ENCODE assay signal across 8 cellular contexts in the genomic region with DNA sequence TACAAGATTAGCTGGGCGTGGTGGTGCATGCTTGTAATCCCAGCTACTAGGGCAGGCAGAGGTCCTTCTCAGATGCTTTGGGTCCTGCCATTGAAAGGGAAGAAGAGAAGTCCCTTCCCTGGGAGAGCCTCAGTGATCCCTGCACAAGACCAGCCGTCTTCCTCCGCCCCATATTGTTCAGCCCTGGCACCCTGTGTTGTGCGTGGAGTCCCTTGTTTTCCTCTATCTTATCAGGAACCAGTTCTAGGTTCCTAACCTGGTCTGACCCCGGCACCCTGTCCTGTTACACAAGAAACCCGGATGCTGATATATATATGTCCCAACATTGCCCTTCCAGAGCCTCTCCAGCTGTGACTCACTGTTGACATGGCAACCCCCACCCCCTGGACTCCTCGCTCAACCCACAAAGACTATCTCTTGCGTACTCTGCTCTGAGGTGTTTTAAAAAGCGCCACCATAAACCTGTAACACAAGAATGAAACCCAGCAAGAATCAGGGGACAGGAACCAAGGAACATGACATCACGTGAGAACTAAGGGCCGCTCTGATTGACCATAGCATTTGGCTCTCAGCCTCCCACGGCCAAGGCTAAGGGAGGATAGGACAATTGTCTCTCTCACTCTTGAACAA. TPM values are rescaled to one million over a fixed set of nuclear protein-coding genes. Genes with fewer than 3 reads are reported as not detected.
DNase-seq lines count a peak whose midpoint lies in the region; ATAC-seq and TF ChIP-seq lines count a peak whose summit lies in the region.

No MANE protein-coding gene starts in this region.

- peaks cover 92% of the 10 kb centered on the region for H3K4me1 Mint-ChIP-seq in activated naive CD4-positive, alpha-beta T cell treated with anti-CD3 and anti-CD28 coated beads, Interleukin-2, amount 50 U/mL, for 24 hours

- no peak for ATAC-seq in GM21526 (IDR thresholded peaks at IDR 0.05; ENCODE audit: low FRiP score, unreplicated experiment)
- no peak for ATAC-seq in activated CD4-positive, CD25-positive, alpha-beta regulatory T cell treated with anti-CD3 and anti-CD28 coated beads, Interleukin-2, amount 50 U/mL, for 24 hours

- TF ChIP-seq EP300 in transverse colon (IDR thresholded peaks at IDR 0.05; ENCODE audit: low read depth), result no peak

- peaks cover 3% of the 10 kb centered on the region; the same call in 1 of the 2 replicates for H3K79me2 ChIP-seq in OCI-LY7 (ENCODE audit: insufficient read depth, low read depth, low read length)

- in situ Hi-C loops in transverse colon (cut with MboI; ENCODE audit: low pct_ligation_motif_present in 1 of 4, low pct_unique_long_range_greater_than_20kb in 1 of 4, low sequenced_read_pairs in 3 of 4), result no loop called here

- H3K27ac ChIP-seq in OCI-LY7 (ENCODE audit: low read depth, low read length, poor library complexity, severe bottlenecking) (peak overlapping the region; percentile 93), transverse colon (peak overlapping the region in 2 of 4 donors; percentile 39 to 52)

- H3K36me3 ChIP-seq in OCI-LY7 (ENCODE audit: insufficient read depth, low read length) (no peaks in the 10 kb centered on the region), transverse colon (no peaks in the 10 kb centered on the region)

- no peaks in the 10 kb centered on the region for H3K27me3 Mint-ChIP-seq in activated naive CD4-positive, alpha-beta T cell treated with anti-CD3 and anti-CD28 coated beads, Interleukin-2, amount 50 U/mL, for 24 hours

- H3K4me3 ChIP-seq in OCI-LY7 (ENCODE audit: low read depth, low read length, poor library complexity, severe bottlenecking), result peak overlapping the region; percentile 60
- peak overlapping the region; percentile 4 for H3K4me3 ChIP-seq in fibroblast of mammary gland (ENCODE audit: control insufficient read depth, low read depth, low read length)
- no peak overlapping the region for H3K4me3 ChIP-seq in transverse colon

- 35 to 53% methylated on average over 2 to 12 of the region's 12 CpGs for WGBS in transverse colon (ENCODE audit: low coverage in 1 of 2), 2 donors

- peaks cover 11% of the 10 kb centered on the region for H3K36me3 Mint-ChIP-seq in activated naive CD4-positive, alpha-beta T cell treated with anti-CD3 and anti-CD28 coated beads, Interleukin-2, amount 50 U/mL, for 24 hours

- H3K9me2 ChIP-seq in OCI-LY7 (ENCODE audit: insufficient read depth, low read length), result no peaks in the 10 kb centered on the region

- peak overlapping the region; percentile 86 for H3K4me2 ChIP-seq in OCI-LY7 (ENCODE audit: low read length)

- H3K4me1 ChIP-seq in OCI-LY7 (ENCODE audit: insufficient read depth, low read length, poor library complexity, severe bottlenecking) (peaks cover 58% of the 10 kb centered on the region), transverse colon (peaks cover 0 to 54% (median 12%) of the 10 kb centered on the region in 4 donors)

- H2AFZ ChIP-seq in OCI-LY7 (ENCODE audit: low read length), result peak overlapping the region; percentile 53

- POLR2A ChIA-PET in OCI-LY7 (lab: Charles Lee), result interaction anchor here (0.9 to 3.8 kb wide), 5 partner anchors 11 to 57 kb away, joined by 3 to 17 read pairs (median 8); no protein-coding TSS in a partner anchor

- CTCF ChIA-PET in OCI-LY7 (lab: Charles Lee; ENCODE audit: unreplicated experiment), result interaction anchor here (1.3 to 1.9 kb wide), 2 partner anchors 46 to 83 kb away, joined by 3 to 5 read pairs; no protein-coding TSS in a partner anchor

- H3K27ac Mint-ChIP-seq in activated naive CD4-positive, alpha-beta T cell treated with anti-CD3 and anti-CD28 coated beads, Interleukin-2, amount 50 U/mL, for 24 hours, result peak overlapping the region; percentile 90

- H4K20me1 ChIP-seq in OCI-LY7 (ENCODE audit: insufficient read depth, low read length), result no peaks in the 10 kb centered on the region

- no peak for DNase-seq in activated naive CD4-positive, alpha-beta T cell (lab: John Stamatoyannopoulos, UW)
- peak; percentile 28 for DNase-seq in OCI-LY7 (ENCODE audit: low spot score)
- peak; percentile 94 for DNase-seq in fibroblast of mammary gland (ENCODE audit: low read depth)
- peak; percentile 74 for DNase-seq in transverse colon
- DNase-seq in NCI-H446 treated with DMSO at 0.1 percent for 48 hours (lab: John Stamatoyannopoulos, UW), result no peak

- BruUV-seq in OCI-LY7 (replicated peaks; lab: Mats Ljungman, UMichigan), result no TSS peak

- H3K27me3 ChIP-seq in transverse colon, result no peaks in the 10 kb centered on the region

- H3K9me3 Mint-ChIP-seq in activated naive CD4-positive, alpha-beta T cell treated with anti-CD3 and anti-CD28 coated beads, Interleukin-2, amount 50 U/mL, for 24 hours, result no peaks in the 10 kb centered on the region

- TF ChIP-seq CTCF in OCI-LY7 (conservative IDR thresholded peaks at IDR 0.05; ENCODE audit: low read length) (no peak), fibroblast of mammary gland (conservative IDR thresholded peaks at IDR 0.05; ENCODE audit: control insufficient read depth, insufficient read depth, low read depth, low read length) (no peak), transverse colon (IDR thresholded peaks at IDR 0.05) (no peak)

- TF ChIP-seq POLR2A in transverse colon (IDR thresholded peaks at IDR 0.05), result no peak

- H3K4me3 Mint-ChIP-seq in activated naive CD4-positive, alpha-beta T cell treated with anti-CD3 and anti-CD28 coated beads, Interleukin-2, amount 50 U/mL, for 24 hours, result no peak overlapping the region

- H3K9me3 ChIP-seq in OCI-LY7 (ENCODE audit: low read length) (no peaks in the 10 kb centered on the region), transverse colon (no peaks in the 10 kb centered on the region)

- intact Hi-C loops in OCI-LY7 (cut with micrococcal nuclease; ENCODE audit: unreplicated experiment), result loop anchor here (5.0 to 10.0 kb wide), 2 partner anchors 96 to 558 kb away; no protein-coding TSS in a partner anchor
- intact Hi-C loops in transverse colon (cut with DNase I; ENCODE audit: low total_unique reads), result no loop called here

RNA-seq across cellular contexts. Expression of a gene that starts 4.8 kb away (rescaled TPM):
- 7.3 and 10.4 TPM in 2 replicates for total RNA-seq in OCI-LY7 (2014; rRNA removed; shearing (Covaris generic))
- total RNA-seq in OCI-LY7 (2022) (3.5 and 4.5 TPM in 2 replicates), transverse colon (10 to 100 TPM in 1 of 4 donors, 1 to 10 TPM in 3; 3.4 to 16.9 (median 4.1) TPM)

RNA-seq across cellular contexts. Expression of a gene that starts 50.0 kb away (rescaled TPM):
- 0.19 TPM in 1 of 2 replicates, not detected in the other for total RNA-seq in OCI-LY7 (2014; rRNA removed; shearing (Covaris generic))
- total RNA-seq in OCI-LY7 (2022), result not detected in 2 replicates
- 1 to 10 TPM in 2 of 4 donors, not detected in 2; 2.4 to 5.7 TPM for total RNA-seq in transverse colon

RNA-seq across cellular contexts. Expression of a gene that starts 59.4 kb away (rescaled TPM):
- total RNA-seq in OCI-LY7 (2014; rRNA removed; shearing (Covaris generic)), result 24.4 and 24.7 TPM in 2 replicates
- total RNA-seq in OCI-LY7 (2022) (23.9 and 25.1 TPM in 2 replicates), transverse colon (10 to 100 TPM; 27.3 to 82.2 (median 61.9) TPM)

Comparison
In these comparisons a context has a peak if more than half of its experiments do, and no peak if none do; other contexts are left out.
1. DNase-seq: peak in OCI-LY7 (single experiment), fibroblast of mammary gland (single experiment) and transverse colon (single experiment); none in activated naive CD4-positive, alpha-beta T cell (0 of 4) and NCI-H446 treated with DMSO at 0.1 percent for 48 hours (single experiment).
2. H3K4me3 ChIP-seq: peak in OCI-LY7 (single experiment) and fibroblast of mammary gland (single experiment); none in transverse colon (0 of 4).